Comparison of ENCODE assay signal across 10 cellular contexts in the genomic region with DNA sequence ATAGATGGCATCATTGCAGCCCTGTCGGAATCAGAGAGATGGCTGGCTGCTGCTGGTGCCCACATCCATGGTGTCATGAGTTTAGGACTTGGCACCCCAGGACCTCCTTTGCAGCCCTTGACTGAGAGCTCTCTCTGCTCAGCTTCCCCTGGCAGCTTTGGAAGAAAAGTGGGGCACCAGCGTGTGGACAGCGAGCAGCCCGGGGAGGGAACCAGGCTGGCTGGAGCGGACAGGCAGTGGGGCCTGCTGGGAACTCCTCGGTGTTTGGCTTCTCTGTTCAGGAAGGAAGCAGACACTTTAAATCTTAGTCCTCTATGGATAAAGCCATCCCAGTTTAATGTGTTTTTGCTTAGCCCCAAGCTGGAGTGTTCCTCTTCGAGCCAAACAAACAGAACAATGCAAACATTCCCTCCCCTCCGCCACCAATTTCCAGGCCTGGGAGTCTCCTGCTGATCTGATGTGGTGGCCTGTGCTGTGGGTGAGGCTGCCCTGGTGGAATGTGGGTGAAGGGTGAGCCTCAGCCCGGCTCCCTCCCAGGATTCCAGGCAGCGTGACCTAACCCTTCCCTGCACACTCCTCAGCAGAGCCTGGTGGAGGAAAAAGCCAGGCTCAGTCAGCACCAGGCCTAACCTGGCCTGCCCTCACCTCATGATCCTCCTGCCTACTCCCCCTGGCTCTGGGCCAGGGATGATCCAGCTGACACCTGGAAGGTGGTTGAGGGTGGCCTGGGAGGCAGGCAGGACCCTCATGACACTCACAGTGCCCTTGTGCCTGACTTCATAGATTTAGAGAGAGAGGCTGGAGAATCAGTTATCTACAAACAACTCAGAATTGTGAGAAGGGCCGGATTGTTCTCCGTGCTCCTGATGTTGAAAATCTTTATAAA. TPM values are rescaled to one million over a fixed set of nuclear protein-coding genes. Genes with fewer than 3 reads are reported as not detected.
DNase-seq lines count a peak whose midpoint lies in the region; ATAC-seq, FAIRE-seq and TF ChIP-seq lines count a peak whose summit lies in the region.
"Had no signal": no experiment of that assay in that cellular context is flagged by ENCODE, and none has a peak within 500 bp of the region (broad histone marks: within the 10 kb centered on the region; RNA-seq: fewer than 3 reads in every experiment).

No MANE protein-coding gene starts in this region.

- H3K9me3 ChIP-seq in breast epithelium (no peaks in the 10 kb centered on the region), HepG2 (ENCODE audit: low read length) (no peaks in the 10 kb centered on the region), upper lobe of left lung (no peaks in the 10 kb centered on the region)

- in situ Hi-C loops in HepG2 (cut with HindIII; ENCODE audit: extremely low pct_ligation_motif_present, low pct_unique_long_range_greater_than_20kb), result no loop called here

- TF ChIP-seq POLR2A in breast epithelium (IDR thresholded peaks at IDR 0.05) (no peak), HepG2 (IDR thresholded peaks at IDR 0.05; ENCODE audit: insufficient read depth in 1 of 2, low read depth in 2 of 2, low read length in 2 of 2) (no peak), upper lobe of left lung (IDR thresholded peaks at IDR 0.05) (peak in 1 of 4 donors; percentile 36)

- H3K27ac ChIP-seq in breast epithelium (peak overlapping the region; percentile 90 to 97), HepG2 (ENCODE audit: extremely low read length, insufficient read depth, low read length) (no peak overlapping the region), upper lobe of left lung (peak overlapping the region; percentile 77 to 90 (median 82))

- H3K79me2 ChIP-seq in HepG2 (ENCODE audit: insufficient read depth, low read length), result no peaks in the 10 kb centered on the region

- H3K4me1 ChIP-seq in breast epithelium (peaks cover 17 to 53% of the 10 kb centered on the region in 2 donors), HepG2 (ENCODE audit: insufficient read depth, low read length) (peaks cover 38% of the 10 kb centered on the region), upper lobe of left lung (peaks cover 16 to 33% (median 27%) of the 10 kb centered on the region in 4 donors)

- H3K27me3 ChIP-seq in breast epithelium (no peaks in the 10 kb centered on the region), HepG2 (ENCODE audit: control insufficient read depth in 1 of 2, insufficient read depth in 2 of 2, low read length in 2 of 2) (no peaks in the 10 kb centered on the region), upper lobe of left lung (no peaks in the 10 kb centered on the region)

- TF ChIP-seq EP300 in HepG2 (IDR thresholded peaks at IDR 0.05; ENCODE audit: low read depth in 2 of 2, low read length in 2 of 2) (no peak), HepG2 (CRISPR knock-in tag; IDR thresholded peaks at IDR 0.05; ENCODE audit: borderline replicate concordance) (no peak), upper lobe of left lung (IDR thresholded peaks at IDR 0.05) (peak in 3 of 4 donors; percentile 26 to 66 (median 43))

- H3K36me3 Mint-ChIP-seq in T-helper 2 cell treated with Interferon-gamma antibody and Interleukin-4, amounts not matched to agents 5 μg/mL and 100 μg/mL, for 36 hours (ENCODE audit: low read depth), result no peaks in the 10 kb centered on the region

- CTCF ChIA-PET in HepG2 (lab: Yijun Ruan, JAX; ENCODE audit: low intra/inter-chr PET ratio, low total read pairs), result no interaction called here

- H2AFZ ChIP-seq in HepG2 (ENCODE audit: low read length), result no peak overlapping the region

- 46% methylated on average over 10 of the region's 12 CpGs for WGBS in HepG2 (ENCODE audit: low lambda C conversion rate)
- 59 to 64% methylated on average over 8 to 12 of the region's 12 CpGs for WGBS in upper lobe of left lung, 2 donors

- H3K4me3 Mint-ChIP-seq in T-helper 2 cell treated with Interferon-gamma antibody and Interleukin-4, amounts not matched to agents 5 μg/mL and 100 μg/mL, for 36 hours, result peak overlapping the region; percentile 46
- H3K4me3 Mint-ChIP-seq: activated naive CD8-positive, alpha-beta T cell treated with anti-CD3 and anti-CD28 coated beads, Interleukin-2, amount 10 ng/mL, durations not matched to agents 7 days and 5 days had no signal

- no peaks in the 10 kb centered on the region for H3K9me3 Mint-ChIP-seq in T-helper 2 cell treated with Interferon-gamma antibody and Interleukin-4, amounts not matched to agents 5 μg/mL and 100 μg/mL, for 36 hours
- H3K9me3 Mint-ChIP-seq: activated naive CD8-positive, alpha-beta T cell treated with anti-CD3 and anti-CD28 coated beads, Interleukin-2, amount 10 ng/mL, durations not matched to agents 7 days and 5 days had no signal

- H3K4me1 Mint-ChIP-seq in T-helper 2 cell treated with Interferon-gamma antibody and Interleukin-4, amounts not matched to agents 5 μg/mL and 100 μg/mL, for 36 hours (ENCODE audit: low read depth), result peaks cover 31% of the 10 kb centered on the region

- TF ChIP-seq RAD21 in HepG2 (CRISPR knock-in tag; IDR thresholded peaks at IDR 0.05), result no peak

- H4K20me1 ChIP-seq in HepG2 (ENCODE audit: insufficient read depth, low read length), result no peaks in the 10 kb centered on the region

- peak; percentile 90 for ATAC-seq in HepG2
- peak; percentile 84 to 96 for ATAC-seq in upper lobe of left lung (ENCODE audit: low FRiP score in 2 of 2)
- no peak for ATAC-seq in GM21423 (IDR thresholded peaks at IDR 0.05; ENCODE audit: unreplicated experiment)

- H3K9ac ChIP-seq in HepG2 (ENCODE audit: insufficient read depth, low read depth, low read length), result peak overlapping the region; percentile 29; the same call in 1 of the 2 replicates

- no peak overlapping the region for H3K27ac Mint-ChIP-seq in T-helper 2 cell treated with Interferon-gamma antibody and Interleukin-4, amounts not matched to agents 5 μg/mL and 100 μg/mL, for 36 hours
- H3K27ac Mint-ChIP-seq: activated naive CD8-positive, alpha-beta T cell treated with anti-CD3 and anti-CD28 coated beads, Interleukin-2, amount 10 ng/mL, durations not matched to agents 7 days and 5 days had no signal

- no peak for DNase-seq in T-helper 2 cell treated with Interferon-gamma antibody and Interleukin-4, amounts not matched to agents 5 μg/mL and 100 μg/mL, for 36 hours (ENCODE audit: low spot score)
- DNase-seq in T-helper 2 cell (no peak), breast epithelium (ENCODE audit: low spot score in 2 of 2) (peak; percentile 46 to 81), HepG2 (ENCODE audit: low spot score) (peak; percentile 61), upper lobe of left lung (peak; percentile 37 to 89), posterior cingulate gyrus (no peak)
- DNase-seq in stimulated activated CD4-positive, alpha-beta T cell treated with anti-CD3 and anti-CD28 coated beads, Interleukin-4, amount 100 ng/mL, for 24 hours, result no peak
- DNase-seq: activated naive CD8-positive, alpha-beta T cell treated with anti-CD3 and anti-CD28 coated beads, Interleukin-2, amount 10 ng/mL, durations not matched to agents 7 days and 5 days; NCI-H2107 had no signal

- POLR2A ChIA-PET in HepG2 (lab: Yijun Ruan, JAX), result interaction anchor here (2.2 kb wide), 1 partner anchor 13 kb away, joined by 8 read pairs; no protein-coding TSS in a partner anchor

- peak; percentile 63 for FAIRE-seq in HepG2 (lab: Jason Lieb, UNC)

- intact Hi-C loops in breast epithelium (cut with DNase I; ENCODE audit: low total_unique reads), result no loop called here
- intact Hi-C loops in HepG2 (cut with micrococcal nuclease; ENCODE audit: unreplicated experiment), result no loop called here
- intact Hi-C loops in posterior cingulate gyrus (cut with DNase I), result no loop called here

- H3K4me2 ChIP-seq in HepG2 (ENCODE audit: low read depth, low read length), result peak overlapping the region; percentile 64

- H3K36me3 ChIP-seq in breast epithelium (no peaks in the 10 kb centered on the region), HepG2 (replicated peaks in 1 of 2; ENCODE audit: control insufficient read depth in 1 of 2, insufficient read depth in 2 of 2, low read length in 2 of 2) (no peaks in the 10 kb centered on the region), upper lobe of left lung (no peaks in the 10 kb centered on the region)

- no peak for TF ChIP-seq CTCF in breast epithelium (IDR thresholded peaks at IDR 0.05)
- TF ChIP-seq CTCF in HepG2 (CRISPR knock-in tag; IDR thresholded peaks at IDR 0.05), result no peak
- TF ChIP-seq CTCF in upper lobe of left lung (IDR thresholded peaks at IDR 0.05), result peak in 1 of 6 experiments; percentile 20

- peaks cover 8% of the 10 kb centered on the region for H3K27me3 Mint-ChIP-seq in T-helper 2 cell treated with Interferon-gamma antibody and Interleukin-4, amounts not matched to agents 5 μg/mL and 100 μg/mL, for 36 hours (ENCODE audit: low read depth)

- H3K4me3 ChIP-seq in breast epithelium (no peak overlapping the region), HepG2 (replicated peaks in 1 of 3; ENCODE audit: insufficient read depth in 1 of 3, low read depth in 2 of 3, low read length in 3 of 3) (peak overlapping the region in 1 of 3 experiments; percentile 22; a peak in 2 of 6 replicates), upper lobe of left lung (no peak overlapping the region)

- BruUV-seq in HepG2 (replicated peaks; lab: Mats Ljungman, UMichigan), result no TSS peak

RNA-seq across cellular contexts. Expression of a gene that starts 21.6 kb away (rescaled TPM):
- total RNA-seq in breast epithelium, result 10 to 100 TPM in 2 of 3 donors, under 1 TPM in 1; 0.16 to 46.1 (median 16.7) TPM
- total RNA-seq in HepG2 (2016; rRNA removed; fragmentation: Illumina TruSeq; extraction: Trizol), result not detected in 2 replicates
- total RNA-seq in HepG2 (2016; cell fraction: cytosol; rRNA removed; fragmentation: Illumina TruSeq; extraction: Trizol; ENCODE audit: low read depth), result not detected in 2 replicates
- total RNA-seq in HepG2 (2016; cell fraction: insoluble cytoplasmic fraction; rRNA removed; fragmentation: Illumina TruSeq; extraction: Trizol), result not detected in 2 replicates
- total RNA-seq in HepG2 (2016; cell fraction: membrane; rRNA removed; fragmentation: Illumina TruSeq; extraction: Trizol), result not detected in 2 replicates
- not detected in 2 replicates for total RNA-seq in HepG2 (2016; cell fraction: nucleus; rRNA removed; fragmentation: Illumina TruSeq; extraction: Trizol)
- not detected in 2 replicates for polyA plus RNA-seq in HepG2 (2011; rRNA removed)
- not detected in 2 replicates for polyA plus RNA-seq in HepG2 (2011; cell fraction: cytosol; rRNA removed)
- not detected in 2 replicates for polyA plus RNA-seq in HepG2 (2011; cell fraction: nucleus; rRNA removed)
- not detected in 2 replicates for polyA plus RNA-seq in HepG2 (2012)
- polyA plus RNA-seq in HepG2 (2016; cell fraction: cytosol; fragmentation: Illumina TruSeq; extraction: Trizol; ENCODE audit: low read depth), result not detected in 2 replicates
- polyA plus RNA-seq in HepG2 (2016; cell fraction: insoluble cytoplasmic fraction; fragmentation: Illumina TruSeq; extraction: Trizol; ENCODE audit: low read depth), result not detected in 2 replicates
- polyA plus RNA-seq in HepG2 (2016; cell fraction: membrane; fragmentation: Illumina TruSeq; extraction: Trizol; ENCODE audit: low read depth), result not detected in 2 replicates
- not detected in 2 replicates for polyA plus RNA-seq in HepG2 (2016; cell fraction: nucleus; fragmentation: Illumina TruSeq; extraction: Trizol; ENCODE audit: insufficient read depth, low read depth)
- 0.26 TPM in 1 of 2 replicates, not detected in the other for polyA minus RNA-seq in HepG2 (2011; rRNA and poly(A)+ RNA removed; ENCODE audit: low replicate concordance)
- not detected in 2 replicates for polyA minus RNA-seq in HepG2 (2011; cell fraction: cytosol; rRNA and poly(A)+ RNA removed)
- polyA minus RNA-seq in HepG2 (2011; cell fraction: nucleus; rRNA and poly(A)+ RNA removed), result not detected in 2 replicates
- 100 to 1,000 TPM in 1 of 6 donors, 10 to 100 TPM in 5; 52.6 to 124 (median 68.8) TPM for total RNA-seq in upper lobe of left lung
- total RNA-seq: activated naive CD8-positive, alpha-beta T cell treated with anti-CD3 and anti-CD28 coated beads, Interleukin-2, amount 10 ng/mL, durations not matched to agents 7 days and 5 days had no signal

Comparison
In these comparisons a context has a peak if more than half of its experiments do, and no peak if none do; other contexts are left out.
1. DNase-seq: peak in breast epithelium (2 of 2), HepG2 (single experiment) and upper lobe of left lung (2 of 2); none in T-helper 2 cell treated with Interferon-gamma antibody and Interleukin-4, amounts not matched to agents 5 μg/mL and 100 μg/mL, for 36 hours (single experiment), T-helper 2 cell (0 of 5), posterior cingulate gyrus (0 of 10) and stimulated activated CD4-positive, alpha-beta T cell treated with anti-CD3 and anti-CD28 coated beads, Interleukin-4, amount 100 ng/mL, for 24 hours (single experiment).